10 cellular contexts compared by ENCODE assay signal in genomic region chr4:77801260-77801608, GRCh38. TPM values are rescaled to one million over a fixed set of nuclear protein-coding genes. Genes with fewer than 3 reads are reported as not detected.
DNase-seq lines count a peak whose midpoint lies in the region; ATAC-seq, FAIRE-seq and TF ChIP-seq lines count a peak whose summit lies in the region.
"Had no signal": no experiment of that assay in that cellular context is flagged by ENCODE, and none has a peak within 500 bp of the region (broad histone marks: within the 10 kb centered on the region; RNA-seq: fewer than 3 reads in every experiment).

No MANE protein-coding gene starts in this region.

- H3K4me3 Mint-ChIP-seq in activated T-cell treated with anti-CD3 and anti-CD28 coated beads, Interleukin-2, amount 50 U/mL, for 24 hours: peak overlapping the region; percentile 64
- H3K4me3 Mint-ChIP-seq in stimulated activated naive B cell treated with anti-CD40 and anti-IgM and Interleukin-4, amounts not matched to agents 10 μg/mL and 1 μg/mL and 100 μg/mL, for 72 hours: peak overlapping the region; percentile 46 to 62

- H3K9me3 ChIP-seq in endothelial cell of umbilical vein (replicated peaks; ENCODE audit: control insufficient read depth, insufficient read depth, low read length): no peaks in the 10 kb centered on the region

- H3K9ac ChIP-seq in endothelial cell of umbilical vein (replicated peaks; ENCODE audit: extremely low read depth, insufficient read depth, low read length): no peak overlapping the region

- TF ChIP-seq POLR2A in endothelial cell of umbilical vein (IDR thresholded peaks at IDR 0.05; ENCODE audit: low read depth, low read length): no peak

- H3K4me1 ChIP-seq in endothelial cell of umbilical vein (ENCODE audit: control insufficient read depth, extremely low read depth, insufficient read depth, low read length): peaks cover 20% of the 10 kb centered on the region

- H2AFZ ChIP-seq in endothelial cell of umbilical vein (ENCODE audit: low read depth, low read length): no peak overlapping the region

- peak overlapping the region; percentile 57 for H3K27ac ChIP-seq in endothelial cell of umbilical vein (ENCODE audit: insufficient read depth, low read depth, low read length)

- peaks cover 39% of the 10 kb centered on the region for H3K36me3 Mint-ChIP-seq in activated T-cell treated with anti-CD3 and anti-CD28 coated beads, Interleukin-2, amount 50 U/mL, for 24 hours (ENCODE audit: low read depth)
- peaks cover 10 to 22% of the 10 kb centered on the region in 2 donors for H3K36me3 Mint-ChIP-seq in stimulated activated naive B cell treated with anti-CD40 and anti-IgM and Interleukin-4, amounts not matched to agents 10 μg/mL and 1 μg/mL and 100 μg/mL, for 72 hours

- FAIRE-seq in endothelial cell of umbilical vein (lab: Jason Lieb, UNC): peak; percentile 68
- FAIRE-seq: bronchial epithelial cell had no signal

- peaks cover 3% of the 10 kb centered on the region for H3K9me3 Mint-ChIP-seq in activated T-cell treated with anti-CD3 and anti-CD28 coated beads, Interleukin-2, amount 50 U/mL, for 24 hours
- H3K9me3 Mint-ChIP-seq in stimulated activated naive B cell treated with anti-CD40 and anti-IgM and Interleukin-4, amounts not matched to agents 10 μg/mL and 1 μg/mL and 100 μg/mL, for 72 hours: peaks cover 3% of the 10 kb centered on the region in 2 donors

- CTCF ChIA-PET in endothelial cell of umbilical vein (lab: Charles Lee): interaction anchor here (0.8 to 2.3 kb wide), 11 partner anchors 10 to 258 kb away, joined by 3 to 8 read pairs (median 5); partner anchors contain the start of gene MRPL1

- peak overlapping the region; percentile 93 for H3K27ac Mint-ChIP-seq in activated T-cell treated with anti-CD3 and anti-CD28 coated beads, Interleukin-2, amount 50 U/mL, for 24 hours
- peak overlapping the region; percentile 51 for H3K27ac Mint-ChIP-seq in stimulated activated naive B cell treated with anti-CD40 and anti-IgM and Interleukin-4, amounts not matched to agents 10 μg/mL and 1 μg/mL and 100 μg/mL, for 72 hours

- no peak for TF ChIP-seq CTCF in endothelial cell of umbilical vein (IDR thresholded peaks at IDR 0.05; ENCODE audit: extremely low read depth in 1 of 2, insufficient read depth in 1 of 2, low read depth in 1 of 2, low read length in 2 of 2)

- peak overlapping the region; percentile 51 for H3K4me2 ChIP-seq in endothelial cell of umbilical vein (ENCODE audit: insufficient read depth, low read length)

- no peaks in the 10 kb centered on the region for H3K9me1 ChIP-seq in endothelial cell of umbilical vein (replicated peaks; ENCODE audit: control insufficient read depth, extremely low read depth, insufficient read depth, low read length)

- no peak for DNase-seq in activated T-cell treated with anti-CD3 and anti-CD28 coated beads, Interleukin-2, amount 50 U/mL, for 24 hours
- no peak for DNase-seq in activated T-cell treated with anti-CD3 and anti-CD28 coated beads, Interleukin-2, amount 50 U/mL, for 48 hours
- peak; percentile 46 for DNase-seq in SKM-1 treated with dmso at 0.1 percent for 144 hours (lab: John Stamatoyannopoulos, UW; ENCODE audit: unreplicated experiment)
- no peak for DNase-seq in endothelial cell of umbilical vein (ENCODE audit: low read depth, low spot score)
- no peak for DNase-seq in stimulated activated naive B cell treated with anti-CD40 and anti-IgM and Interleukin-4, amounts not matched to agents 10 μg/mL and 1 μg/mL and 100 μg/mL, for 72 hours
- no peak for DNase-seq in COR-L47 (lab: John Stamatoyannopoulos, UW)
- DNase-seq: SIG-M5 had no signal

- dilution Hi-C loops in endothelial cell of umbilical vein (cut with MboI; ENCODE audit: extremely low pct_ligation_motif_present, low sequenced_read_pairs): no loop called here

- H3K79me2 ChIP-seq in endothelial cell of umbilical vein (ENCODE audit: control insufficient read depth, insufficient read depth, low read length): peaks cover 89% of the 10 kb centered on the region

- no peak overlapping the region for H3K4me3 ChIP-seq in endothelial cell of umbilical vein (replicated peaks in 1 of 3; ENCODE audit: insufficient read depth in 1 of 3, low read depth in 1 of 3, low read length in 3 of 3)

- no peaks in the 10 kb centered on the region for H3K27me3 Mint-ChIP-seq in activated T-cell treated with anti-CD3 and anti-CD28 coated beads, Interleukin-2, amount 50 U/mL, for 24 hours
- no peaks in the 10 kb centered on the region for H3K27me3 Mint-ChIP-seq in stimulated activated naive B cell treated with anti-CD40 and anti-IgM and Interleukin-4, amounts not matched to agents 10 μg/mL and 1 μg/mL and 100 μg/mL, for 72 hours

- H3K4me1 Mint-ChIP-seq in activated T-cell treated with anti-CD3 and anti-CD28 coated beads, Interleukin-2, amount 50 U/mL, for 24 hours (ENCODE audit: low read depth): peaks cover 86% of the 10 kb centered on the region
- peaks cover 22 to 62% of the 10 kb centered on the region in 2 donors for H3K4me1 Mint-ChIP-seq in stimulated activated naive B cell treated with anti-CD40 and anti-IgM and Interleukin-4, amounts not matched to agents 10 μg/mL and 1 μg/mL and 100 μg/mL, for 72 hours

- intact Hi-C loops in endothelial cell of umbilical vein (cut with micrococcal nuclease): no loop called here

- ATAC-seq in stimulated activated naive B cell treated with anti-CD40 and anti-IgM and Interleukin-4, amounts not matched to agents 10 μg/mL and 1 μg/mL and 100 μg/mL, for 72 hours (replicated peaks): peak; percentile 68 to 74
- ATAC-seq in HG03045 (IDR thresholded peaks at IDR 0.05; ENCODE audit: unreplicated experiment): no peak
- no peak for ATAC-seq in HG02981 (IDR thresholded peaks at IDR 0.05; ENCODE audit: unreplicated experiment)

- POLR2A ChIA-PET in endothelial cell of umbilical vein (lab: Charles Lee): interaction anchor here (0.7 kb wide), 1 partner anchor 49 kb away, joined by 3 read pairs; no protein-coding TSS in a partner anchor

- no peaks in the 10 kb centered on the region for H3K36me3 ChIP-seq in endothelial cell of umbilical vein (ENCODE audit: control insufficient read depth in 2 of 2, extremely low read depth in 1 of 2, insufficient read depth in 2 of 2, low read length in 2 of 2)

- H4K20me1 ChIP-seq in endothelial cell of umbilical vein (replicated peaks; ENCODE audit: control insufficient read depth, extremely low read depth, insufficient read depth, low read length): peaks cover 3% of the 10 kb centered on the region

- BruUV-seq in endothelial cell of umbilical vein (replicated peaks; lab: Mats Ljungman, UMichigan): no TSS peak

- H3K27me3 ChIP-seq in endothelial cell of umbilical vein (ENCODE audit: control insufficient read depth in 2 of 2, insufficient read depth in 2 of 2, low read length in 2 of 2): no peaks in the 10 kb centered on the region

TF ChIP-seq in endothelial cell of umbilical vein, 7 proteins besides CTCF, POLR2A, EP300 and RAD21:
- TF ChIP-seq POLR2AphosphoS5 (IDR thresholded peaks at IDR 0.05; ENCODE audit: insufficient read depth, low read depth, low read length) (no peak), MYC (IDR thresholded peaks at IDR 0.05; ENCODE audit: low read depth, low read length) (no peak), FOS (IDR thresholded peaks at IDR 0.05; ENCODE audit: borderline replicate concordance, insufficient read depth, low read length) (no peak), MAX (IDR thresholded peaks at IDR 0.05; ENCODE audit: insufficient read depth, insufficient read length) (no peak), JUN (IDR thresholded peaks at IDR 0.05; ENCODE audit: borderline replicate concordance, insufficient read depth, insufficient read length, low read depth) (no peak), EZH2 (IDR thresholded peaks at IDR 0.05; ENCODE audit: borderline replicate concordance, low read depth, low read length, severe bottlenecking) (no peak)
TF ChIP-seq in endothelial cell of umbilical vein: peak in this region for 0.

RNA-seq across cellular contexts. Expression of gene CNOT6L, which starts 17.9 kb away (rescaled TPM):
- 60.7 and 66.8 TPM in 2 replicates for total RNA-seq in endothelial cell of umbilical vein
- polyA plus RNA-seq in endothelial cell of umbilical vein: 7.7 and 8.5 TPM in 2 replicates
- polyA plus RNA-seq in endothelial cell of umbilical vein (2011; cell fraction: cytosol; rRNA removed): 13.4 and 13.6 TPM in 2 replicates
- 24.0 and 28.1 TPM in 2 replicates for polyA plus RNA-seq in endothelial cell of umbilical vein (2011; cell fraction: nucleus; rRNA removed)
- 16.4 and 23.5 TPM in 2 replicates for polyA plus RNA-seq in endothelial cell of umbilical vein (2012)
- polyA minus RNA-seq in endothelial cell of umbilical vein: 72.2 and 80.7 TPM in 2 replicates
- polyA minus RNA-seq in endothelial cell of umbilical vein (2011; cell fraction: cytosol; rRNA and poly(A)+ RNA removed): 10.4 TPM
- 61.8 and 92.4 TPM in 2 replicates for polyA minus RNA-seq in endothelial cell of umbilical vein (2011; cell fraction: nucleus; rRNA and poly(A)+ RNA removed)

Comparison
In these comparisons a context has a peak if more than half of its experiments do, and no peak if none do; other contexts are left out.
1. ATAC-seq: peak in stimulated activated naive B cell treated with anti-CD40 and anti-IgM and Interleukin-4, amounts not matched to agents 10 μg/mL and 1 μg/mL and 100 μg/mL, for 72 hours (2 of 2); none in HG03045 (single experiment) and HG02981 (single experiment).